Comparison of ENCODE assay signal across 9 cellular contexts in genomic region chr2:161139098-161139987, GRCh38. TPM values are rescaled to one million over a fixed set of nuclear protein-coding genes. Genes with fewer than 3 reads are reported as not detected.
A peak's percentile ranks its signal among the peaks of the same experiment; 100 is the strongest.
DNase-seq lines count a peak whose midpoint lies in the region; ATAC-seq and TF ChIP-seq lines count a peak whose summit lies in the region.
"Had no signal": no experiment of that assay in that cellular context is flagged by ENCODE, and none has a peak within 500 bp of the region (broad histone marks: within the 10 kb centered on the region; RNA-seq: fewer than 3 reads in every experiment).

No MANE protein-coding gene starts in this region.

- H3F3A ChIP-seq in neural progenitor cell (ENCODE audit: low read depth) = no peaks in the 10 kb centered on the region

- no peak overlapping the region for H3K9ac ChIP-seq in neural progenitor cell

- H3K4me3 ChIP-seq in osteoblast (ENCODE audit: insufficient read depth, low read length) (no peak overlapping the region), neural progenitor cell (no peak overlapping the region)

- DNase-seq in activated CD4-positive, alpha-beta T cell treated with anti-CD3 and anti-CD28 coated beads, Interleukin-2, amount 10 ng/mL, durations not matched to agents 24 days and 14 days = peak; percentile 67
- no peak for DNase-seq in activated CD4-positive, alpha-beta T cell treated with anti-CD3 and anti-CD28 coated beads for 4 hours
- peak; percentile 59 for DNase-seq in central memory CD4-positive, alpha-beta T cell
- DNase-seq in osteoblast (ENCODE audit: insufficient read length, low spot score, missing footprints) = peak; percentile 43
- no peak for DNase-seq in NCI-H2227 treated with DMSO at 0.1 percent for 48 hours (lab: John Stamatoyannopoulos, UW)
- no peak for DNase-seq in neural progenitor cell (ENCODE audit: low spot score)
- DNase-seq in MV-4-11 (lab: John Stamatoyannopoulos, UW) = no peak

- H3K4me1 Mint-ChIP-seq in activated CD4-positive, alpha-beta T cell treated with anti-CD3 and anti-CD28 coated beads, Interleukin-2, amount 10 ng/mL, durations not matched to agents 24 days and 14 days = peaks cover 60% of the 10 kb centered on the region
- peaks cover 7% of the 10 kb centered on the region for H3K4me1 Mint-ChIP-seq in neural progenitor cell

- H3K9me3 ChIP-seq in osteoblast (ENCODE audit: low read depth, low read length) (no peaks in the 10 kb centered on the region), neural progenitor cell (ENCODE audit: low read depth) (no peaks in the 10 kb centered on the region)

- H4K20me1 ChIP-seq in osteoblast (ENCODE audit: insufficient read depth, low read length) (no peaks in the 10 kb centered on the region), neural progenitor cell (ENCODE audit: low read depth) (no peaks in the 10 kb centered on the region)

- ATAC-seq in HG03460 (IDR thresholded peaks at IDR 0.05; ENCODE audit: unreplicated experiment) = peak; percentile 23

- TF ChIP-seq CTCF in osteoblast (IDR thresholded peaks at IDR 0.05; ENCODE audit: extremely low read depth, low read depth, low read length) = no peak
- no peak for TF ChIP-seq CTCF in neural progenitor cell (IDR thresholded peaks at IDR 0.05)

- H3K4me2 ChIP-seq in osteoblast (ENCODE audit: insufficient read depth, low read length) (peak overlapping the region; percentile 34), neural progenitor cell (no peak overlapping the region)

- peak overlapping the region; percentile 91 for H3K27ac Mint-ChIP-seq in activated CD4-positive, alpha-beta T cell treated with anti-CD3 and anti-CD28 coated beads, Interleukin-2, amount 10 ng/mL, durations not matched to agents 24 days and 14 days
- no peak overlapping the region for H3K27ac Mint-ChIP-seq in neural progenitor cell

- peak overlapping the region; percentile 89 for H3K4me3 Mint-ChIP-seq in activated CD4-positive, alpha-beta T cell treated with anti-CD3 and anti-CD28 coated beads, Interleukin-2, amount 10 ng/mL, durations not matched to agents 24 days and 14 days
- no peak overlapping the region for H3K4me3 Mint-ChIP-seq in neural progenitor cell

- H3K27me3 ChIP-seq in osteoblast (ENCODE audit: insufficient read depth, low read length) = no peaks in the 10 kb centered on the region
- no peaks in the 10 kb centered on the region for H3K27me3 ChIP-seq in neural progenitor cell

- intact Hi-C loops in activated CD4-positive, alpha-beta T cell treated with anti-CD3 and anti-CD28 coated beads, Interleukin-2, amount 10 ng/mL, durations not matched to agents 24 days and 14 days (cut with micrococcal nuclease) = loop anchor here (1.0 to 10.0 kb wide), 5 partner anchors 27 to 935 kb away; partner anchors contain the start of genes DPP4 and RBMS1

- no peaks in the 10 kb centered on the region for H3K79me2 ChIP-seq in osteoblast (ENCODE audit: insufficient read depth, low read length)
- H3K79me2 ChIP-seq in neural progenitor cell (ENCODE audit: low read depth) = no peaks in the 10 kb centered on the region

- peaks cover 7% of the 10 kb centered on the region for H3K9me3 Mint-ChIP-seq in activated CD4-positive, alpha-beta T cell treated with anti-CD3 and anti-CD28 coated beads, Interleukin-2, amount 10 ng/mL, durations not matched to agents 24 days and 14 days
- peaks cover 10% of the 10 kb centered on the region for H3K9me3 Mint-ChIP-seq in neural progenitor cell

- no peaks in the 10 kb centered on the region for H3K27me3 Mint-ChIP-seq in activated CD4-positive, alpha-beta T cell treated with anti-CD3 and anti-CD28 coated beads, Interleukin-2, amount 10 ng/mL, durations not matched to agents 24 days and 14 days
- peaks cover 3% of the 10 kb centered on the region for H3K27me3 Mint-ChIP-seq in neural progenitor cell (ENCODE audit: insufficient read depth, low read depth)

- no peaks in the 10 kb centered on the region for H3K36me3 ChIP-seq in osteoblast (ENCODE audit: insufficient read depth, low read length)
- H3K36me3 ChIP-seq in neural progenitor cell = no peaks in the 10 kb centered on the region

- H3K27ac ChIP-seq in osteoblast (ENCODE audit: low read depth, low read length) (peak overlapping the region; percentile 47), neural progenitor cell (no peak overlapping the region)
- H3K27ac ChIP-seq: C4-2B had no signal

- H3K4me1 ChIP-seq in osteoblast (ENCODE audit: insufficient read depth, low read length) (peaks cover 37% of the 10 kb centered on the region), neural progenitor cell (peaks cover 3% of the 10 kb centered on the region)

- peaks cover 43% of the 10 kb centered on the region for H3K36me3 Mint-ChIP-seq in activated CD4-positive, alpha-beta T cell treated with anti-CD3 and anti-CD28 coated beads, Interleukin-2, amount 10 ng/mL, durations not matched to agents 24 days and 14 days (ENCODE audit: low read depth)
- H3K36me3 Mint-ChIP-seq in neural progenitor cell = no peaks in the 10 kb centered on the region

- H2AFZ ChIP-seq in osteoblast (ENCODE audit: low read length) (no peak overlapping the region), neural progenitor cell (replicated peaks) (no peak overlapping the region)

RNA-seq across cellular contexts. Expression of gene TANK, which starts 20.9 kb away (rescaled TPM):
- total RNA-seq in activated CD4-positive, alpha-beta T cell treated with anti-CD3 and anti-CD28 coated beads, Interleukin-2, amount 10 ng/mL, durations not matched to agents 24 days and 14 days = 91.2 and 97.2 TPM in 2 replicates
- total RNA-seq in osteoblast (112 and 127 TPM in 2 replicates), neural progenitor cell (ENCODE audit: low replicate concordance) (19.8 and 43.5 TPM in 2 replicates)

Comparison
In these comparisons a context has a peak if more than half of its experiments do, and no peak if none do; other contexts are left out.
1. DNase-seq: peak in activated CD4-positive, alpha-beta T cell treated with anti-CD3 and anti-CD28 coated beads, Interleukin-2, amount 10 ng/mL, durations not matched to agents 24 days and 14 days (single experiment), central memory CD4-positive, alpha-beta T cell (single experiment) and osteoblast (single experiment); none in activated CD4-positive, alpha-beta T cell treated with anti-CD3 and anti-CD28 coated beads for 4 hours (0 of 2), NCI-H2227 treated with DMSO at 0.1 percent for 48 hours (single experiment), neural progenitor cell (single experiment) and MV-4-11 (single experiment).